1 cellular context compared by ENCODE assay signal in the genomic region with DNA sequence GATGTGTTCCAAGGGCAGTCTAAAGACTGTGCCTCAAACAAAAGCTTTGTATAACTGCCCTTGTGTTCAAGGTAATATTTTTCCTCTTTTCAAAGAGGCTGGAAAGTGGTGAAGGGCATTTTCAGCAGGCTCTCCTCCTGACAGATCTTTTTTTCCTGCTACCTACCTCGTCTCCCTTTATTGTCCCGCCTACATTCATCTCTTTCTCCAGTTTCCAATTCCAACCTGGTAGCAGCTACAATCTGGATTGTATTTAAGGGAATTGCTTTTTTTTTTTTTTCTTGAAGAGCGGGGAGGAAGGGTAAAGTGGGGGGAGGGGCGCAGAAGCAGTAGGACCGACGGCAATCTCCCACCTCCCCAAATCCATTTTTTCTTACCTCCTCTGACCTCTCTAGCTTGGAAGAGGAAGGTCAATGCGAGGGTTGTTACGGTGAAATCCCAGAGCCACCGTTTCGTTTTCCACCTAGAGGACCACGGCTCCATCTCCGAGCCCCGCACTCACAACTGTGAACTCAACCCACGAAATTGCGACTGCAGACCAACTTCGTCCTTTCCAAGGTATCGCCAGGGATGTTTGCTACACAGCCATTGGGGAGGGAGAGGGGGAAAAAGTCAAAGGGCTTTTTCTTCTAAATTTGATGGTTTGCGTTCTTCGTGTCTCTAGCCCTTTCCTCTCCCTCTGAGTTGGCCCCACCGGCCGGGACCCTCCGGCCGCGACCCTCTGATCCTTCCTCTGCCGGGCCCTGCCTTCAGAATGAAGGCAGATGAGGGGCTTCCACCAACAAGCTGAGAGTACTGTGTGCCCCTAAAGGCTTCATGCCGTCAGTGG.
TF ChIP-seq lines count a peak whose summit lies in the region.

A gene (minus strand): TSS at position 827 of the 829 bp plus-strand sequence. CDS start 344 bp downstream, at position 483.

TF ChIP-seq in SK-N-SH, 30 proteins besides CTCF, POLR2A, EP300 and RAD21 (continued from another document):
- TF ChIP-seq, protein P1, sequence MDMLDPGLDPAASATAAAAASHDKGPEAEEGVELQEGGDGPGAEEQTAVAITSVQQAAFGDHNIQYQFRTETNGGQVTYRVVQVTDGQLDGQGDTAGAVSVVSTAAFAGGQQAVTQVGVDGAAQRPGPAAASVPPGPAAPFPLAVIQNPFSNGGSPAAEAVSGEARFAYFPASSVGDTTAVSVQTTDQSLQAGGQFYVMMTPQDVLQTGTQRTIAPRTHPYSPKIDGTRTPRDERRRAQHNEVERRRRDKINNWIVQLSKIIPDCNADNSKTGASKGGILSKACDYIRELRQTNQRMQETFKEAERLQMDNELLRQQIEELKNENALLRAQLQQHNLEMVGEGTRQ (IDR thresholded peaks at IDR 0.05; ENCODE audit: borderline replicate concordance, low read depth, low read length) = no peak
- TF ChIP-seq FOSL2 (IDR thresholded peaks at IDR 0.05; ENCODE audit: borderline replicate concordance, low read depth) = no peak
- TF ChIP-seq SMC3 (IDR thresholded peaks at IDR 0.05; ENCODE audit: low read depth, low read length) = no peak
- no peak for TF ChIP-seq FOXM1 (IDR thresholded peaks at IDR 0.05; ENCODE audit: low read depth)
- no peak for TF ChIP-seq TCF12 (IDR thresholded peaks at IDR 0.05)
- TF ChIP-seq SIN3A (IDR thresholded peaks at IDR 0.05; ENCODE audit: borderline replicate concordance, low read depth, low read length) = no peak
- TF ChIP-seq, protein P2, sequence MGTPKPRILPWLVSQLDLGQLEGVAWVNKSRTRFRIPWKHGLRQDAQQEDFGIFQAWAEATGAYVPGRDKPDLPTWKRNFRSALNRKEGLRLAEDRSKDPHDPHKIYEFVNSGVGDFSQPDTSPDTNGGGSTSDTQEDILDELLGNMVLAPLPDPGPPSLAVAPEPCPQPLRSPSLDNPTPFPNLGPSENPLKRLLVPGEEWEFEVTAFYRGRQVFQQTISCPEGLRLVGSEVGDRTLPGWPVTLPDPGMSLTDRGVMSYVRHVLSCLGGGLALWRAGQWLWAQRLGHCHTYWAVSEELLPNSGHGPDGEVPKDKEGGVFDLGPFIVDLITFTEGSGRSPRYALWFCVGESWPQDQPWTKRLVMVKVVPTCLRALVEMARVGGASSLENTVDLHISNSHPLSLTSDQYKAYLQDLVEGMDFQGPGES (IDR thresholded peaks at IDR 0.05; ENCODE audit: low read depth, low read length) = no peak
- TF ChIP-seq CHD2 (IDR thresholded peaks at IDR 0.05; ENCODE audit: low read length, partially characterized antibody) = no peak
- TF ChIP-seq, protein P3, sequence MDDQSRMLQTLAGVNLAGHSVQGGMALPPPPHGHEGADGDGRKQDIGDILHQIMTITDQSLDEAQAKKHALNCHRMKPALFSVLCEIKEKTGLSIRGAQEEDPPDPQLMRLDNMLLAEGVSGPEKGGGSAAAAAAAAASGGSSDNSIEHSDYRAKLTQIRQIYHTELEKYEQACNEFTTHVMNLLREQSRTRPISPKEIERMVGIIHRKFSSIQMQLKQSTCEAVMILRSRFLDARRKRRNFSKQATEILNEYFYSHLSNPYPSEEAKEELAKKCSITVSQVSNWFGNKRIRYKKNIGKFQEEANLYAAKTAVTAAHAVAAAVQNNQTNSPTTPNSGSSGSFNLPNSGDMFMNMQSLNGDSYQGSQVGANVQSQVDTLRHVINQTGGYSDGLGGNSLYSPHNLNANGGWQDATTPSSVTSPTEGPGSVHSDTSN (IDR thresholded peaks at IDR 0.05) = no peak
- TF ChIP-seq, protein P4, sequence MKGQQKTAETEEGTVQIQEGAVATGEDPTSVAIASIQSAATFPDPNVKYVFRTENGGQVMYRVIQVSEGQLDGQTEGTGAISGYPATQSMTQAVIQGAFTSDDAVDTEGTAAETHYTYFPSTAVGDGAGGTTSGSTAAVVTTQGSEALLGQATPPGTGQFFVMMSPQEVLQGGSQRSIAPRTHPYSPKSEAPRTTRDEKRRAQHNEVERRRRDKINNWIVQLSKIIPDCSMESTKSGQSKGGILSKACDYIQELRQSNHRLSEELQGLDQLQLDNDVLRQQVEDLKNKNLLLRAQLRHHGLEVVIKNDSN (IDR thresholded peaks at IDR 0.05; ENCODE audit: borderline replicate concordance, low read depth) = no peak
- TF ChIP-seq, protein P5, sequence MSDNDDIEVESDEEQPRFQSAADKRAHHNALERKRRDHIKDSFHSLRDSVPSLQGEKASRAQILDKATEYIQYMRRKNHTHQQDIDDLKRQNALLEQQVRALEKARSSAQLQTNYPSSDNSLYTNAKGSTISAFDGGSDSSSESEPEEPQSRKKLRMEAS (IDR thresholded peaks at IDR 0.05; ENCODE audit: low read depth) = no peak
- no peak for TF ChIP-seq ELF1 (IDR thresholded peaks at IDR 0.05)
